Comparison of ENCODE assay signal across 1 cellular context in genomic region chr1:160961419-160961818, GRCh38.
TF ChIP-seq lines count a peak whose summit lies in the region.

No MANE protein-coding gene starts in this region.

TF ChIP-seq in HepG2, 621 proteins besides CTCF, POLR2A, EP300 and RAD21 (continued from another document and continues in another):
- TF ChIP-seq FUBP1 (CRISPR knock-in tag; IDR thresholded peaks at IDR 0.05; ENCODE audit: borderline replicate concordance) (no peak), PCBP1 (IDR thresholded peaks at IDR 0.05; ENCODE audit: borderline replicate concordance, low read depth, low read length) (no peak), ZNF879 (CRISPR knock-in tag; IDR thresholded peaks at IDR 0.05) (no peak), ZNF747 (CRISPR knock-in tag; IDR thresholded peaks at IDR 0.05; ENCODE audit: borderline replicate concordance) (no peak), XRCC5 (optimal IDR thresholded peaks at IDR 0.05; ENCODE audit: low read length) (no peak), BRCA1 (CRISPR knock-in tag; IDR thresholded peaks at IDR 0.05) (no peak), IRF2 (CRISPR knock-in tag; IDR thresholded peaks at IDR 0.05) (no peak), ZNF235 (CRISPR knock-in tag; IDR thresholded peaks at IDR 0.05; ENCODE audit: borderline replicate concordance) (no peak), ZNF501 (CRISPR knock-in tag; IDR thresholded peaks at IDR 0.05) (no peak), SYNCRIP (IDR thresholded peaks at IDR 0.05; ENCODE audit: insufficient read depth, low read depth, low read length) (no peak), SMAD9 (CRISPR knock-in tag; IDR thresholded peaks at IDR 0.05) (no peak), ZNF431 (CRISPR knock-in tag; IDR thresholded peaks at IDR 0.05; ENCODE audit: borderline replicate concordance, low read depth) (no peak), ZNF484 (CRISPR knock-in tag; IDR thresholded peaks at IDR 0.05; ENCODE audit: borderline replicate concordance, low read depth) (no peak), SIX4 (CRISPR knock-in tag; IDR thresholded peaks at IDR 0.05) (peak; percentile 96), ARHGAP35 (CRISPR knock-in tag; IDR thresholded peaks at IDR 0.05; ENCODE audit: borderline replicate concordance) (no peak), ZNF441 (CRISPR knock-in tag; IDR thresholded peaks at IDR 0.05; ENCODE audit: borderline replicate concordance) (no peak), MIER2 (CRISPR knock-in tag; IDR thresholded peaks at IDR 0.05) (no peak), ISL2 (CRISPR knock-in tag; IDR thresholded peaks at IDR 0.05) (no peak), KAT8 (CRISPR knock-in tag; IDR thresholded peaks at IDR 0.05) (0 out of 2 replicates have a peak, but pooled peaks have one; percentile 14), RBFOX2 (IDR thresholded peaks at IDR 0.05; ENCODE audit: low read depth, low read length) (no peak), ZNF749 (CRISPR knock-in tag; IDR thresholded peaks at IDR 0.05; ENCODE audit: borderline replicate concordance) (no peak), FIP1L1 (IDR thresholded peaks at IDR 0.05; ENCODE audit: borderline replicate concordance, insufficient read depth, low read depth, low read length) (no peak), ZBTB4 (CRISPR knock-in tag; IDR thresholded peaks at IDR 0.05; ENCODE audit: borderline replicate concordance) (no peak), RXRA (CRISPR knock-in tag; IDR thresholded peaks at IDR 0.05) (peak; percentile 58; the same call in 1 of the 2 replicates), ZNF580 (CRISPR knock-in tag; IDR thresholded peaks at IDR 0.05; ENCODE audit: borderline replicate concordance, low read depth) (no peak), SUZ12 (IDR thresholded peaks at IDR 0.05; ENCODE audit: low read depth, low read length) (no peak), MNT (IDR thresholded peaks at IDR 0.05) (no peak), ETV6 (CRISPR knock-in tag; conservative IDR thresholded peaks at IDR 0.05) (no peak), ZNF772 (CRISPR knock-in tag; IDR thresholded peaks at IDR 0.05) (no peak), ZNF777 (CRISPR knock-in tag; IDR thresholded peaks at IDR 0.05) (no peak), ZNF550 (CRISPR knock-in tag; IDR thresholded peaks at IDR 0.05; ENCODE audit: borderline replicate concordance) (no peak), ZNF816 (CRISPR knock-in tag; IDR thresholded peaks at IDR 0.05; ENCODE audit: borderline replicate concordance) (no peak), ZNF562 (CRISPR knock-in tag; IDR thresholded peaks at IDR 0.05; ENCODE audit: borderline replicate concordance) (no peak), MXD1 (CRISPR knock-in tag; IDR thresholded peaks at IDR 0.05) (no peak), MEIS2 (CRISPR knock-in tag; IDR thresholded peaks at IDR 0.05) (no peak), TEAD3 (CRISPR knock-in tag; optimal IDR thresholded peaks at IDR 0.05; ENCODE audit: borderline replicate concordance) (no peak), ERF (CRISPR knock-in tag; IDR thresholded peaks at IDR 0.05) (no peak), SIX1 (CRISPR knock-in tag; IDR thresholded peaks at IDR 0.05; ENCODE audit: borderline replicate concordance) (peak; percentile 91; the same call in 1 of the 2 replicates), BCL6 (CRISPR knock-in tag; IDR thresholded peaks at IDR 0.05) (peak; percentile 100), HOXA9 (CRISPR knock-in tag; IDR thresholded peaks at IDR 0.05; ENCODE audit: borderline replicate concordance) (no peak), FOSL1 (CRISPR knock-in tag; IDR thresholded peaks at IDR 0.05; ENCODE audit: borderline replicate concordance) (no peak), SMYD3 (CRISPR knock-in tag; IDR thresholded peaks at IDR 0.05) (no peak), ZSCAN21 (CRISPR knock-in tag; IDR thresholded peaks at IDR 0.05; ENCODE audit: borderline replicate concordance) (no peak), HHEX (CRISPR knock-in tag; IDR thresholded peaks at IDR 0.05) (peak; percentile 24; the same call in 1 of the 2 replicates), ZNF232 (CRISPR knock-in tag; IDR thresholded peaks at IDR 0.05; ENCODE audit: borderline replicate concordance) (no peak), ZNF12 (CRISPR knock-in tag; IDR thresholded peaks at IDR 0.05) (no peak), ZNF552 (CRISPR knock-in tag; IDR thresholded peaks at IDR 0.05; ENCODE audit: borderline replicate concordance) (no peak), ZKSCAN5 (CRISPR knock-in tag; IDR thresholded peaks at IDR 0.05) (no peak), SOX13 (IDR thresholded peaks at IDR 0.05) (no peak), SOX13 (CRISPR knock-in tag; conservative IDR thresholded peaks at IDR 0.05 in 1 of 2, IDR thresholded peaks at IDR 0.05 in 1 of 2) (peak in 1 of 2 experiments; percentile 93; a peak in 2 of 4 replicates), SAP130 (CRISPR knock-in tag; IDR thresholded peaks at IDR 0.05; ENCODE audit: low read depth) (no peak), AGO2 (optimal IDR thresholded peaks at IDR 0.05; ENCODE audit: low read depth, low read length) (no peak), MIXL1 (CRISPR knock-in tag; IDR thresholded peaks at IDR 0.05) (no peak), HNF1B (CRISPR knock-in tag; IDR thresholded peaks at IDR 0.05) (no peak), MEF2D (CRISPR knock-in tag; IDR thresholded peaks at IDR 0.05) (no peak), ZNF3 (CRISPR knock-in tag; IDR thresholded peaks at IDR 0.05) (no peak)
- TF ChIP-seq, protein P1, sequence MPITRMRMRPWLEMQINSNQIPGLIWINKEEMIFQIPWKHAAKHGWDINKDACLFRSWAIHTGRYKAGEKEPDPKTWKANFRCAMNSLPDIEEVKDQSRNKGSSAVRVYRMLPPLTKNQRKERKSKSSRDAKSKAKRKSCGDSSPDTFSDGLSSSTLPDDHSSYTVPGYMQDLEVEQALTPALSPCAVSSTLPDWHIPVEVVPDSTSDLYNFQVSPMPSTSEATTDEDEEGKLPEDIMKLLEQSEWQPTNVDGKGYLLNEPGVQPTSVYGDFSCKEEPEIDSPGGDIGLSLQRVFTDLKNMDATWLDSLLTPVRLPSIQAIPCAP (CRISPR knock-in tag; IDR thresholded peaks at IDR 0.05; ENCODE audit: low read depth), result no peak
- TF ChIP-seq, protein P2, sequence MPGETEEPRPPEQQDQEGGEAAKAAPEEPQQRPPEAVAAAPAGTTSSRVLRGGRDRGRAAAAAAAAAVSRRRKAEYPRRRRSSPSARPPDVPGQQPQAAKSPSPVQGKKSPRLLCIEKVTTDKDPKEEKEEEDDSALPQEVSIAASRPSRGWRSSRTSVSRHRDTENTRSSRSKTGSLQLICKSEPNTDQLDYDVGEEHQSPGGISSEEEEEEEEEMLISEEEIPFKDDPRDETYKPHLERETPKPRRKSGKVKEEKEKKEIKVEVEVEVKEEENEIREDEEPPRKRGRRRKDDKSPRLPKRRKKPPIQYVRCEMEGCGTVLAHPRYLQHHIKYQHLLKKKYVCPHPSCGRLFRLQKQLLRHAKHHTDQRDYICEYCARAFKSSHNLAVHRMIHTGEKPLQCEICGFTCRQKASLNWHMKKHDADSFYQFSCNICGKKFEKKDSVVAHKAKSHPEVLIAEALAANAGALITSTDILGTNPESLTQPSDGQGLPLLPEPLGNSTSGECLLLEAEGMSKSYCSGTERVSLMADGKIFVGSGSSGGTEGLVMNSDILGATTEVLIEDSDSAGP (CRISPR knock-in tag; IDR thresholded peaks at IDR 0.05; ENCODE audit: borderline replicate concordance), result no peak
- TF ChIP-seq, protein P3, sequence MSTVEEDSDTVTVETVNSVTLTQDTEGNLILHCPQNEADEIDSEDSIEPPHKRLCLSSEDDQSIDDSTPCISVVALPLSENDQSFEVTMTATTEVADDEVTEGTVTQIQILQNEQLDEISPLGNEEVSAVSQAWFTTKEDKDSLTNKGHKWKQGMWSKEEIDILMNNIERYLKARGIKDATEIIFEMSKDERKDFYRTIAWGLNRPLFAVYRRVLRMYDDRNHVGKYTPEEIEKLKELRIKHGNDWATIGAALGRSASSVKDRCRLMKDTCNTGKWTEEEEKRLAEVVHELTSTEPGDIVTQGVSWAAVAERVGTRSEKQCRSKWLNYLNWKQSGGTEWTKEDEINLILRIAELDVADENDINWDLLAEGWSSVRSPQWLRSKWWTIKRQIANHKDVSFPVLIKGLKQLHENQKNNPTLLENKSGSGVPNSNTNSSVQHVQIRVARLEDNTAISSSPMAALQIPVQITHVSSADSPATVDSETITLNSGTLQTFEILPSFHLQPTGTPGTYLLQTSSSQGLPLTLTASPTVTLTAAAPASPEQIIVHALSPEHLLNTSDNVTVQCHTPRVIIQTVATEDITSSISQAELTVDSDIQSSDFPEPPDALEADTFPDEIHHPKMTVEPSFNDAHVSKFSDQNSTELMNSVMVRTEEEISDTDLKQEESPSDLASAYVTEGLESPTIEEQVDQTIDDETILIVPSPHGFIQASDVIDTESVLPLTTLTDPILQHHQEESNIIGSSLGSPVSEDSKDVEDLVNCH (CRISPR knock-in tag; IDR thresholded peaks at IDR 0.05), result no peak
- TF ChIP-seq, protein P4, sequence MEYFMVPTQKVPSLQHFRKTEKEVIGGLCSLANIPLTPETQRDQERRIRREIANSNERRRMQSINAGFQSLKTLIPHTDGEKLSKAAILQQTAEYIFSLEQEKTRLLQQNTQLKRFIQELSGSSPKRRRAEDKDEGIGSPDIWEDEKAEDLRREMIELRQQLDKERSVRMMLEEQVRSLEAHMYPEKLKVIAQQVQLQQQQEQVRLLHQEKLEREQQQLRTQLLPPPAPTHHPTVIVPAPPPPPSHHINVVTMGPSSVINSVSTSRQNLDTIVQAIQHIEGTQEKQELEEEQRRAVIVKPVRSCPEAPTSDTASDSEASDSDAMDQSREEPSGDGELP (IDR thresholded peaks at IDR 0.05; ENCODE audit: borderline replicate concordance, low read depth), result no peak
